ENCODE assay signal across 23 cellular contexts in the genomic region with DNA sequence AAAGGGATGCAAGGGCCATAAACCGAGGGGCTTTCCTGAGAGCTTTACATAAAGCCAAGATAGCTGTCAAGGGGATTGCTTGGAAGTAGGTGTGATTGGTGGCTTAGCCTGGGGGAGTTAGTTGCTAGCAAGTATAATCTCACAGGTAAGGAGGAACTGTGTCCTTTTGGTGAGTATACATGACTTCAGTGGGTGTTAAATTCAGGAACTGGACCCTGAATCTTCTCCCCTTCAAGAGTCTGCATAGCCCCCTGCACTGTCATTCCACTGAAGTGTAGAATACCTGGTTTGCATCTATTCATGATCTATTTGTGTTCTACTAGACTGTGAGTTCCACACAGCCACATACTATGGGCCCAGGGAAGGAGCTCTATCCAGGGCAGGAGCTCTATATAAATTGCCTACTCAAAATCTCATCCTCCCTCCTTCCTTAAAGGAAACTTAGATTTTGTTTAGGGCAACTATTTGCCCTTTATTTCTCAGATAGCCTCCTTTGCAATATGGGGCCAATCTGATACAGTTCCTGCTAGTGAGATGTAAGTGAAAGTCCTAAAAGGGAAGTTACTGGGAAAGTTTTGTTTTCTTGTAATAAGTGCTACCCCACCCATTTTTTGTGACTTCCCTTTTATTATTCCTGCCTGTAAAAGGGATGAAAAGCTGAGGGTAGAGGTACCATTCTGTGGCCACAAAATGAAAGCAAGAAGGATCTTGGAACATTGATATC.
"Had no signal": no experiment of that assay in that cellular context is flagged by ENCODE, and none has a peak within 500 bp of the region (broad histone marks: within the 10 kb centered on the region; RNA-seq: fewer than 3 reads in every experiment).

No MANE protein-coding gene starts in this region.

- DNase-seq: activated CD4-positive, alpha-beta T cell treated with anti-CD3 and anti-CD28 coated beads for 1 hour; activated CD4-positive, alpha-beta T cell treated with anti-CD3 and anti-CD28 coated beads, Interleukin-2, amount 50 U/mL, for 48 hours; activated CD8-positive, alpha-beta memory T cell treated with anti-CD3 and anti-CD28 coated beads, Interleukin-2, amount 10 ng/mL, durations not matched to agents 7 days and 5 days; activated naive CD4-positive, alpha-beta T cell treated with anti-CD3 and anti-CD28 coated beads for 36 hours; activated naive CD8-positive, alpha-beta T cell treated with anti-CD3 and anti-CD28 coated beads, Interleukin-2, amount 50 U/mL, for 24 hours; activated T-cell treated with anti-CD3 and anti-CD28 coated beads, Interleukin-2, amount 50 U/mL, for 1 hour; effector memory CD8-positive, alpha-beta T cell; foreskin melanocyte; kidney glomerular epithelial cell; left ventricle myocardium superior; mesendoderm; nephron progenitor cell; occipital lobe; stimulated activated CD4-positive, alpha-beta T cell treated with anti-CD3 and anti-CD28 coated beads, Interleukin-15, amount 100 ng/mL, for 24 hours; stimulated activated CD4-positive, alpha-beta T cell treated with anti-CD3 and anti-CD28 coated beads, Interleukin-4, amount 100 ng/mL, for 1 hour; stimulated activated naive CD4-positive, alpha-beta T cell treated with Interleukin-2 at 50 U/mL for 16 hours; substantia nigra; transverse colon had no signal

- H3K9me3 ChIP-seq: ascending aorta, breast epithelium, right atrium auricular region, transverse colon had no signal

- H3K36me3 Mint-ChIP-seq: activated CD8-positive, alpha-beta memory T cell treated with anti-CD3 and anti-CD28 coated beads, Interleukin-2, amount 10 ng/mL, durations not matched to agents 7 days and 5 days had no signal

- H3K27me3 ChIP-seq: ascending aorta, breast epithelium, right atrium auricular region, transverse colon had no signal

- H3K9me3 Mint-ChIP-seq: dendritic cell treated with granulocyte-macrophage colony-stimulating factor and Interleukin-4, amounts not matched to agents 40 ng/mL and 50 ng/mL, for 4 days; nephron progenitor cell had no signal

- H3K36me3 ChIP-seq: ascending aorta, breast epithelium, right atrium auricular region, transverse colon had no signal

- H3K4me1 Mint-ChIP-seq: activated CD8-positive, alpha-beta memory T cell treated with anti-CD3 and anti-CD28 coated beads, Interleukin-2, amount 10 ng/mL, durations not matched to agents 7 days and 5 days; activated naive CD8-positive, alpha-beta T cell treated with anti-CD3 and anti-CD28 coated beads, Interleukin-2, amount 50 U/mL, for 24 hours; nephron progenitor cell had no signal

- H3K4me1 ChIP-seq: ascending aorta, breast epithelium, right atrium auricular region, transverse colon had no signal

- H3K27me3 Mint-ChIP-seq: activated CD8-positive, alpha-beta memory T cell treated with anti-CD3 and anti-CD28 coated beads, Interleukin-2, amount 10 ng/mL, durations not matched to agents 7 days and 5 days; activated naive CD8-positive, alpha-beta T cell treated with anti-CD3 and anti-CD28 coated beads, Interleukin-2, amount 50 U/mL, for 24 hours; dendritic cell treated with granulocyte-macrophage colony-stimulating factor and Interleukin-4, amounts not matched to agents 40 ng/mL and 50 ng/mL, for 4 days; effector memory CD8-positive, alpha-beta T cell had no signal

- ATAC-seq: activated CD8-positive, alpha-beta memory T cell treated with anti-CD3 and anti-CD28 coated beads, Interleukin-2, amount 10 ng/mL, durations not matched to agents 7 days and 5 days; activated naive CD8-positive, alpha-beta T cell treated with anti-CD3 and anti-CD28 coated beads, Interleukin-2, amount 50 U/mL, for 24 hours; effector memory CD8-positive, alpha-beta T cell; left ventricle myocardium superior had no signal

- H3K27ac Mint-ChIP-seq: activated CD8-positive, alpha-beta memory T cell treated with anti-CD3 and anti-CD28 coated beads, Interleukin-2, amount 10 ng/mL, durations not matched to agents 7 days and 5 days; activated naive CD4-positive, alpha-beta T cell treated with anti-CD3 and anti-CD28 coated beads for 36 hours; activated naive CD8-positive, alpha-beta T cell treated with anti-CD3 and anti-CD28 coated beads, Interleukin-2, amount 50 U/mL, for 24 hours; activated T-helper 2 cell treated with anti-CD3 and anti-CD28 coated beads, Interferon-gamma antibody, Interleukin-2, Interleukin-4, amounts not matched to agents 10 μg/mL and 5 μg/mL and 100 μg/mL, durations not matched to agents 14 hours and 24 hours and 36 hours; dendritic cell treated with granulocyte-macrophage colony-stimulating factor and Interleukin-4, amounts not matched to agents 40 ng/mL and 50 ng/mL, for 4 days; effector memory CD8-positive, alpha-beta T cell; nephron progenitor cell had no signal

- H3K4me3 Mint-ChIP-seq: activated CD8-positive, alpha-beta memory T cell treated with anti-CD3 and anti-CD28 coated beads, Interleukin-2, amount 10 ng/mL, durations not matched to agents 7 days and 5 days; activated naive CD4-positive, alpha-beta T cell treated with anti-CD3 and anti-CD28 coated beads for 36 hours; activated naive CD8-positive, alpha-beta T cell treated with anti-CD3 and anti-CD28 coated beads, Interleukin-2, amount 50 U/mL, for 24 hours; dendritic cell treated with granulocyte-macrophage colony-stimulating factor and Interleukin-4, amounts not matched to agents 40 ng/mL and 50 ng/mL, for 4 days; effector memory CD8-positive, alpha-beta T cell; nephron progenitor cell had no signal

- H3K27ac ChIP-seq: ascending aorta, breast epithelium, right atrium auricular region, transverse colon had no signal

- H3K4me3 ChIP-seq: ascending aorta, breast epithelium, right atrium auricular region, transverse colon had no signal
